Comparison of ENCODE assay signal across 10 cellular contexts in the genomic region with DNA sequence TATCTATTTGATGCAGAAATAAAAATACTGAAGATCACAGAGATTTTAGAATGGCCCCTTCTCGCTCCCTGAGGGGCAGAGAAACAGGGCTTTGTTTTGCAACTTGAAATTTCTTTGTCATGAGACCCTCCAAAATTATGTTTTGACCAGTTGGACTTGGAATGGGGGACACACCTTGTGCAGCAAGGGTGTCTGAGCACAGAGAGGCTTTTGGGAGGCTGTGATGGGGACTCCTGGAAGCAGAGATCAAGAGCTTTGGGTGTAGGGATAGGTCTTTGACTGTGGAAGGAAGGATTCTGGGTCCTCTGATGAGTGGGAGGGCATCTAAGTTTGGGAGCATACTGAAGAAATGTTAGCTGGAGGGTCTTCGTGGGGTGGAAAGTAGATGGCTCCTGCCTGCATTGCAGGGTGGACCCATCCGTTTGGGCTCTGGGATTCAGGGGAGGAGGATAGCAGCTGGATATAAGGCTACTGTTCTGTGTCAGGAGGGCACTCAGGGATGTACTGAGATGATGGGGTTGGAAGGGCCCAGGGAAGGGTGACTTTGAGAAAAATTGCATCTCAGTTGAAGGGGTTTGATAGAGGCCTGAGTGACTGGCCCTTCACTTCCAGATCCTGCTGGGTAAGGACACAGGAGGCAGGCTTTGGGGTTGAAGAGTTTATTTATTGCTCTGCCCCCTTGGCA. TPM values are rescaled to one million over a fixed set of nuclear protein-coding genes. Genes with fewer than 3 reads are reported as not detected.
DNase-seq lines count a peak whose midpoint lies in the region; ATAC-seq and TF ChIP-seq lines count a peak whose summit lies in the region.
"Had no signal": no experiment of that assay in that cellular context is flagged by ENCODE, and none has a peak within 500 bp of the region (broad histone marks: within the 10 kb centered on the region; RNA-seq: fewer than 3 reads in every experiment).

No MANE protein-coding gene starts in this region.

- H2BK12ac ChIP-seq in trophoblast cell (ENCODE audit: low read length): no peak overlapping the region

- POLR2A ChIA-PET in CD8-positive, alpha-beta T cell (lab: Charles Lee): interaction anchor here (1.1 kb wide), 3 partner anchors 123 to 330 kb away, joined by 3 to 5 read pairs (median 3); partner anchors contain the start of genes DCAF12 and UBAP2

- H3K4ac ChIP-seq in trophoblast cell (ENCODE audit: low read depth, low read length): no peak overlapping the region

- no peaks in the 10 kb centered on the region for H3K27me3 ChIP-seq in CD8-positive, alpha-beta T cell (ENCODE audit: insufficient read depth, low read length)
- H3K27me3 ChIP-seq in esophagus muscularis mucosa (no peaks in the 10 kb centered on the region), trophoblast cell (ENCODE audit: insufficient read depth, low read length) (peaks cover 17% of the 10 kb centered on the region)
- H3K27me3 ChIP-seq: SJSA1, tibial artery had no signal

- no peak for TF ChIP-seq POLR2A in esophagus muscularis mucosa (IDR thresholded peaks at IDR 0.05; ENCODE audit: low read depth)

- TF ChIP-seq CTCF in CD8-positive, alpha-beta T cell (IDR thresholded peaks at IDR 0.05): no peak
- no peak for TF ChIP-seq CTCF in esophagus muscularis mucosa (IDR thresholded peaks at IDR 0.05)

- CTCF ChIA-PET in CD8-positive, alpha-beta T cell (lab: Charles Lee): interaction anchor here (0.6 to 5.7 kb wide), 17 partner anchors 9 to 283 kb away, joined by 3 to 77 read pairs (median 4); no protein-coding TSS in a partner anchor

- H3K14ac ChIP-seq in trophoblast cell (ENCODE audit: low read length): no peak overlapping the region

- H3K27ac Mint-ChIP-seq in CD8-positive, alpha-beta T cell: no peak overlapping the region
- no peak overlapping the region for H3K27ac Mint-ChIP-seq in IgD-negative memory B cell
- H3K27ac Mint-ChIP-seq: activated T-cell treated with anti-CD3 and anti-CD28 coated beads, Interleukin-2, amount 50 U/mL, for 72 hours had no signal

- 100% methylated on average over 3 of the region's 3 CpGs for WGBS in esophagus muscularis mucosa
- no CpG with 5 or more reads among the region's 3 CpGs for WGBS in trophoblast cell (ENCODE audit: extremely low coverage, insufficient coverage, insufficient read length)

- no peak overlapping the region for H2AK5ac ChIP-seq in trophoblast cell (ENCODE audit: low read length)

- no peak overlapping the region for H3K27ac ChIP-seq in CD8-positive, alpha-beta T cell (ENCODE audit: low read depth, low read length)
- peak overlapping the region in 3 of 4 donors; percentile 37 to 87 (median 80) for H3K27ac ChIP-seq in esophagus muscularis mucosa (replicated peaks in 1 of 4)
- no peak overlapping the region for H3K27ac ChIP-seq in trophoblast cell (ENCODE audit: low read depth, low read length)
- H3K27ac ChIP-seq: SJSA1, tibial artery had no signal

- peak overlapping the region; percentile 21 for H4K91ac ChIP-seq in trophoblast cell (ENCODE audit: low read depth, low read length)

- peaks cover 11% of the 10 kb centered on the region for H3K79me1 ChIP-seq in trophoblast cell (ENCODE audit: low read length)

- TF ChIP-seq EP300 in esophagus muscularis mucosa (IDR thresholded peaks at IDR 0.05): no peak

- no peak overlapping the region for H3K18ac ChIP-seq in trophoblast cell (ENCODE audit: low read length)

- no peak overlapping the region for H3K4me3 ChIP-seq in CD8-positive, alpha-beta T cell (ENCODE audit: low read depth, low read length)
- no peak overlapping the region for H3K4me3 ChIP-seq in esophagus muscularis mucosa
- no peak overlapping the region for H3K4me3 ChIP-seq in trophoblast cell (ENCODE audit: low read depth, low read length)
- H3K4me3 ChIP-seq: SJSA1 had no signal

- H2AFZ ChIP-seq in trophoblast cell (ENCODE audit: insufficient read depth, low read length, poor library complexity): no peak overlapping the region

- peaks cover 3% of the 10 kb centered on the region for H3K79me2 ChIP-seq in trophoblast cell (ENCODE audit: control insufficient read depth, insufficient read depth, low read length, poor library complexity)

- no peak overlapping the region for H3K9ac ChIP-seq in trophoblast cell (ENCODE audit: low read length)

- intact Hi-C loops in CD8-positive, alpha-beta T cell (cut with DNase I, micrococcal nuclease): loop anchor here (1.0 to 10.0 kb wide), 12 partner anchors 48 to 1879 kb away; partner anchors contain the start of genes BAG1 (in 1 of the 2), CHMP5 (in 1 of the 2), DCAF12 (in 1 of the 2) and DNAJB5 (in 1 of the 2)
- intact Hi-C loops in esophagus muscularis mucosa (cut with DNase I): loop anchor here (5.0 kb wide), 1 partner anchor 121 kb away; no protein-coding TSS in a partner anchor
- intact Hi-C loops in left colon (cut with DNase I, micrococcal nuclease): loop anchor here (2.0 to 5.0 kb wide), 2 partner anchors 46 kb away; no protein-coding TSS in a partner anchor

- no peak for ATAC-seq in CD8-positive, alpha-beta T cell
- ATAC-seq in HG03571 (IDR thresholded peaks at IDR 0.05; ENCODE audit: unreplicated experiment): no peak
- no peak for ATAC-seq in left colon

- H3K4me2 ChIP-seq in trophoblast cell (ENCODE audit: low read length): no peak overlapping the region

- no peaks in the 10 kb centered on the region for H3K9me3 Mint-ChIP-seq in CD8-positive, alpha-beta T cell
- H3K9me3 Mint-ChIP-seq in IgD-negative memory B cell: no peaks in the 10 kb centered on the region
- H3K9me3 Mint-ChIP-seq: activated T-cell treated with anti-CD3 and anti-CD28 coated beads, Interleukin-2, amount 50 U/mL, for 72 hours had no signal

- no peaks in the 10 kb centered on the region for H3K36me3 Mint-ChIP-seq in CD8-positive, alpha-beta T cell
- peaks cover 2% of the 10 kb centered on the region for H3K36me3 Mint-ChIP-seq in IgD-negative memory B cell

- no peak overlapping the region for H4K8ac ChIP-seq in trophoblast cell (ENCODE audit: low read depth, low read length)

- H3K9me3 ChIP-seq in CD8-positive, alpha-beta T cell (ENCODE audit: low read length): no peaks in the 10 kb centered on the region
- H3K9me3 ChIP-seq in esophagus muscularis mucosa: no peaks in the 10 kb centered on the region
- peaks cover 3% of the 10 kb centered on the region for H3K9me3 ChIP-seq in trophoblast cell (ENCODE audit: insufficient read depth, low read depth, low read length)
- H3K9me3 ChIP-seq: SJSA1, tibial artery had no signal

- no peak overlapping the region for H2BK5ac ChIP-seq in trophoblast cell (ENCODE audit: low read depth, low read length, poor library complexity)

- peaks cover 36% of the 10 kb centered on the region for H3K4me1 ChIP-seq in CD8-positive, alpha-beta T cell (ENCODE audit: insufficient read depth, low read length)
- H3K4me1 ChIP-seq in esophagus muscularis mucosa (peaks cover 28 to 79% (median 64%) of the 10 kb centered on the region in 4 donors), trophoblast cell (ENCODE audit: control insufficient read depth in 1 of 2, insufficient read depth in 2 of 2, low read length in 2 of 2) (peaks cover 32 to 40% of the 10 kb centered on the region in 2 experiments)

- H3K36me3 ChIP-seq in CD8-positive, alpha-beta T cell (ENCODE audit: insufficient read depth, low read length): no peaks in the 10 kb centered on the region
- H3K36me3 ChIP-seq in esophagus muscularis mucosa (no peaks in the 10 kb centered on the region), trophoblast cell (ENCODE audit: control insufficient read depth in 1 of 2, insufficient read depth in 2 of 2, low read length in 2 of 2) (no peaks in the 10 kb centered on the region)
- H3K36me3 ChIP-seq: SJSA1, tibial artery had no signal

- no peak overlapping the region for H2BK120ac ChIP-seq in trophoblast cell (ENCODE audit: insufficient read depth, low read length, poor library complexity)

- no peak overlapping the region for H4K12ac ChIP-seq in trophoblast cell (ENCODE audit: low read depth, low read length)

- H3K4me3 Mint-ChIP-seq in CD8-positive, alpha-beta T cell: peak overlapping the region; percentile 51
- peak overlapping the region; percentile 9 to 97 (median 64) for H3K4me3 Mint-ChIP-seq in IgD-negative memory B cell

- H3K23ac ChIP-seq in trophoblast cell (ENCODE audit: low read length): no peak overlapping the region

- DNase-seq in CD8-positive, alpha-beta T cell: peak in 1 of 7 experiments; percentile 45
- DNase-seq in esophagus muscularis mucosa (ENCODE audit: extremely low spot score) (no peak), trophoblast cell (no peak), left colon (no peak), NCI-H2107 treated with DMSO at 0.1 percent for 48 hours (lab: John Stamatoyannopoulos, UW; ENCODE audit: unreplicated experiment) (no peak)

- H3K4me1 Mint-ChIP-seq in CD8-positive, alpha-beta T cell (ENCODE audit: low read depth): peaks cover 48% of the 10 kb centered on the region
- H3K4me1 Mint-ChIP-seq in IgD-negative memory B cell: peaks cover 26 to 31% (median 28%) of the 10 kb centered on the region in 3 donors

- no peaks in the 10 kb centered on the region for H3K27me3 Mint-ChIP-seq in CD8-positive, alpha-beta T cell (ENCODE audit: low read depth)
- H3K27me3 Mint-ChIP-seq in IgD-negative memory B cell: no peaks in the 10 kb centered on the region

RNA-seq across cellular contexts. Expression of gene MYORG, which starts 1.8 kb away (rescaled TPM):
- total RNA-seq in CD8-positive, alpha-beta T cell: under 1 TPM; 0.39 to 0.60 TPM
- polyA plus RNA-seq in IgD-negative memory B cell: 0.19 TPM
- 10 to 100 TPM in 2 of 4 donors, 1 to 10 TPM in 2; 7.8 to 27.2 (median 15.4) TPM for total RNA-seq in esophagus muscularis mucosa
- polyA plus RNA-seq in trophoblast cell (2013): 23.9 and 24.2 TPM in 2 replicates
- total RNA-seq in left colon: 10 to 100 TPM; 65.2 to 72.3 TPM

RNA-seq across cellular contexts. Expression of gene NUDT2, which starts 49.1 kb away (rescaled TPM):
- 10 to 100 TPM in 1 of 2 experiments, 1 to 10 TPM in 1; 9.7 to 10.2 TPM for total RNA-seq in CD8-positive, alpha-beta T cell
- 19.0 TPM for polyA plus RNA-seq in IgD-negative memory B cell
- total RNA-seq in esophagus muscularis mucosa (10 to 100 TPM; 15.0 to 45.3 (median 23.0) TPM), left colon (10 to 100 TPM; 14.0 to 19.2 TPM)
- polyA plus RNA-seq in trophoblast cell (2013): 10.6 and 10.8 TPM in 2 replicates

RNA-seq across cellular contexts. Expression of gene KIF24, which starts 49.5 kb away (rescaled TPM):
- under 1 TPM; 0.08 to 0.14 TPM for total RNA-seq in CD8-positive, alpha-beta T cell
- not detected for polyA plus RNA-seq in IgD-negative memory B cell
- 1 to 10 TPM in 1 of 4 donors, under 1 TPM in 3; 0.42 to 1.5 (median 0.62) TPM for total RNA-seq in esophagus muscularis mucosa
- 1.7 and 1.9 TPM in 2 replicates for polyA plus RNA-seq in trophoblast cell (2013)
- 1 to 10 TPM; 1.3 to 2.2 TPM for total RNA-seq in left colon

Comparison
In these comparisons a context has a peak if more than half of its experiments do, and no peak if none do; other contexts are left out.
1. H3K27ac ChIP-seq: peak in esophagus muscularis mucosa (3 of 4); none in CD8-positive, alpha-beta T cell (single experiment) and trophoblast cell (single experiment).
2. RNA of gene MYORG, which starts 1.8 kb away (total RNA-seq): 65.2 to 72.3 TPM in left colon and 7.8 to 27.2 TPM in esophagus muscularis mucosa; 0.39 to 0.60 TPM in CD8-positive, alpha-beta T cell; every median in the first group is over 4 times any median in the second.